11 cellular contexts compared by ENCODE assay signal in the genomic region with DNA sequence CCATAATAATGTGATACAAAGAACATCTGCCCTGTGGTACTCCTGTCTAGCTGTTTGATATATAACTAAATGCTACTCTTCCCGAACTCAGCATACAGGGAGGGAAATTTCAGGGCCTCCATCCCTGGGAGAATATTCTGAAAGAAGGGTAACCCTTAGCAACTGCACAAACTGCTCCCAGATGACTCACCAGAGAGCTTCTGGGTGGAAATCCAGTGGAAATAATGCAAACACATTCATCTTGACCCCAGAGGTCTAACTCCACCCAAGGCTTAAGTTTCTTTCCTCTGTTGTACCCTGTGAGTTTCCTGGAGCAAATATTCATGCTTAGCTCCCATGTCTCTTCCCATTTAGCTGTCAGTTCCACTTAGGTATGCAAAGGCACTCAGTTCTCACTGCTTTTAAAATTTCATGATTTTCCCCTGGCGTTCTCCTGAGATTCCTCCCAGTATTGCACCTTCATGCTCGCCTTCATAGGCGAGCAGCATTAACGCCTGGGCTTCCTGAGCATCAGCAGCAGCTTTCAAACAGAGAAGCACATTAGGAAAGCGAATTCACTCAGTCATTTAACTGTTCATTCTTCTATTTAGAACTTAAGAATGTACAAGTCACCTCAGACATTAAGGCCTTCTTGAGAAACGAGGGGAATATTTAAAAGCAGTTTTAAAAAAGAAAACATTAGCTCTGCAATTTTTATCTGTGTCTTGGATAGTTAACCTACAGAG. TPM values are rescaled to one million over a fixed set of nuclear protein-coding genes. Genes with fewer than 3 reads are reported as not detected.
DNase-seq lines count a peak whose midpoint lies in the region; ATAC-seq and TF ChIP-seq lines count a peak whose summit lies in the region.
"Had no signal": no experiment of that assay in that cellular context is flagged by ENCODE, and none has a peak within 500 bp of the region (broad histone marks: within the 10 kb centered on the region; RNA-seq: fewer than 3 reads in every experiment).

No MANE protein-coding gene starts in this region.

- H3K36me3 ChIP-seq in fibroblast of lung (ENCODE audit: control insufficient read depth, insufficient read depth, low read length) (no peaks in the 10 kb centered on the region), neuronal stem cell (replicated peaks in 1 of 2; ENCODE audit: control insufficient read depth in 2 of 2, insufficient read depth in 2 of 2, low read length in 2 of 2) (no peaks in the 10 kb centered on the region)
- H3K36me3 ChIP-seq: Peyer's patch had no signal

- H3K4ac ChIP-seq in neuronal stem cell (ENCODE audit: low read length) = no peak overlapping the region

- H2AK5ac ChIP-seq in neuronal stem cell (ENCODE audit: low read depth, low read length) = no peak overlapping the region

- POLR2A ChIA-PET in AG04450 (lab: Yijun Ruan, JAX) = interaction anchor here (0.7 to 1.7 kb wide), 4 partner anchors 19 to 115 kb away, joined by 3 read pairs; no protein-coding TSS in a partner anchor

- H3K9ac ChIP-seq in fibroblast of lung (ENCODE audit: insufficient read depth, low read length) (peak overlapping the region; percentile 23), neuronal stem cell (ENCODE audit: low read depth, low read length, poor library complexity) (no peak overlapping the region)

- CTCF ChIA-PET in AG04450 (lab: Charles Lee) = interaction anchor here (0.8 kb wide), 1 partner anchor 13 kb away, joined by 3 read pairs; no protein-coding TSS in a partner anchor

- no peak for TF ChIP-seq CTCF in AG04450 (IDR thresholded peaks at IDR 0.05; ENCODE audit: low read depth, low read length)
- no peak for TF ChIP-seq CTCF in fibroblast of lung (conservative IDR thresholded peaks at IDR 0.05 in 1 of 2, IDR thresholded peaks at IDR 0.05 in 1 of 2; ENCODE audit: low read depth in 1 of 2, low read length in 2 of 2)

- H2BK5ac ChIP-seq in neuronal stem cell (ENCODE audit: low read length) = no peak overlapping the region

- H3K4me1 ChIP-seq in fibroblast of lung (ENCODE audit: control insufficient read depth, extremely low read depth, insufficient read depth, low read length) (peaks cover 23% of the 10 kb centered on the region), neuronal stem cell (ENCODE audit: control insufficient read depth in 2 of 2, insufficient read depth in 1 of 2, low read depth in 1 of 2, low read length in 2 of 2) (peaks cover 2 to 21% of the 10 kb centered on the region in 2 donors)

- H3K79me1 ChIP-seq in neuronal stem cell (ENCODE audit: low read depth, low read length) = no peaks in the 10 kb centered on the region

- H3K9me3 ChIP-seq in AG04450 (ENCODE audit: control insufficient read depth, insufficient read depth, low read length) (no peaks in the 10 kb centered on the region), fibroblast of lung (ENCODE audit: control insufficient read depth, insufficient read depth, low read depth, low read length) (no peaks in the 10 kb centered on the region), neuronal stem cell (replicated peaks in 1 of 2; ENCODE audit: control insufficient read depth in 2 of 2, insufficient read depth in 1 of 2, low read depth in 1 of 2, low read length in 2 of 2) (no peaks in the 10 kb centered on the region)
- H3K9me3 ChIP-seq: Peyer's patch had no signal

- no peak overlapping the region for H2BK12ac ChIP-seq in neuronal stem cell (ENCODE audit: low read length)

- H3K27ac ChIP-seq in AG04450 (ENCODE audit: low read depth, low read length) = peak overlapping the region; percentile 94
- H3K27ac ChIP-seq in fibroblast of lung (ENCODE audit: insufficient read depth, low read length) = peak overlapping the region; percentile 93
- H3K27ac ChIP-seq in neuronal stem cell (replicated peaks; ENCODE audit: low read length) = no peak overlapping the region

- no CpG with 5 or more reads among the region's 7 CpGs for WGBS in neuronal stem cell (ENCODE audit: extremely low coverage in 2 of 2, insufficient read length in 2 of 2, insufficient replicate concordance in 1 of 2), 2 donors

- H2BK15ac ChIP-seq in neuronal stem cell (ENCODE audit: low read length) = no peak overlapping the region

- H3K79me2 ChIP-seq in fibroblast of lung (ENCODE audit: control insufficient read depth, insufficient read depth, low read length) = no peaks in the 10 kb centered on the region

- H4K20me1 ChIP-seq in fibroblast of lung (ENCODE audit: control insufficient read depth, extremely low read depth, insufficient read depth, low read length) = no peaks in the 10 kb centered on the region

- H3K23ac ChIP-seq in neuronal stem cell (ENCODE audit: low read depth, low read length, poor library complexity) = no peak overlapping the region

- DNase-seq in AG04450 (ENCODE audit: low read depth, low spot score) (peak; percentile 69), NCI-H69 (lab: John Stamatoyannopoulos, UW) (peak; percentile 7), fibroblast of lung (ENCODE audit: low read depth in 2 of 2) (peak; percentile 92 to 99), neuronal stem cell (ENCODE audit: low spot score) (no peak), SW480 (ENCODE audit: low spot score) (no peak), NCI-H2029 (lab: John Stamatoyannopoulos, UW) (no peak), amygdala (lab: John Stamatoyannopoulos, UW) (no peak)
- DNase-seq: C1 segment of cervical spinal cord, Peyer's patch had no signal

- no peaks in the 10 kb centered on the region for H3K27me3 ChIP-seq in AG04450 (ENCODE audit: control insufficient read depth, insufficient read depth, low read length)
- H3K27me3 ChIP-seq in fibroblast of lung (ENCODE audit: control insufficient read depth, insufficient read depth, low read length) = no peaks in the 10 kb centered on the region
- H3K27me3 ChIP-seq in neuronal stem cell (ENCODE audit: control insufficient read depth in 3 of 3, insufficient read depth in 3 of 3, low read depth in 1 of 3, low read length in 3 of 3) = no peaks in the 10 kb centered on the region
- H3K27me3 ChIP-seq: Peyer's patch had no signal

- H3K14ac ChIP-seq in neuronal stem cell (ENCODE audit: low read length) = no peak overlapping the region

- ATAC-seq in HG03280 (IDR thresholded peaks at IDR 0.05; ENCODE audit: unreplicated experiment) = no peak

- no peak overlapping the region for H2BK120ac ChIP-seq in neuronal stem cell (ENCODE audit: low read depth, low read length)

- H3K4me2 ChIP-seq in fibroblast of lung (ENCODE audit: extremely low read depth, insufficient read depth, low read length) (peak overlapping the region; percentile 75), neuronal stem cell (ENCODE audit: insufficient read depth, low read length, poor library complexity, severe bottlenecking) (no peak overlapping the region)

- no peak overlapping the region for H2AFZ ChIP-seq in fibroblast of lung (ENCODE audit: low read length)
- H2AFZ ChIP-seq in neuronal stem cell (ENCODE audit: low read length) = peak overlapping the region; percentile 58

- H3K4me3 ChIP-seq in AG04450 (ENCODE audit: low read depth, low read length) (no peak overlapping the region), fibroblast of lung (replicated peaks in 1 of 4; ENCODE audit: control extremely low read depth in 1 of 4, insufficient read depth in 1 of 4, low read depth in 3 of 4, low read length in 4 of 4) (peak overlapping the region in 3 of 4 experiments; percentile 9 to 23 (median 22)), neuronal stem cell (ENCODE audit: low read length in 2 of 2) (no peak overlapping the region)
- H3K4me3 ChIP-seq: Peyer's patch had no signal

- H4K8ac ChIP-seq in neuronal stem cell (ENCODE audit: low read depth, low read length) = no peak overlapping the region

- H3K18ac ChIP-seq in neuronal stem cell (ENCODE audit: low read length) = no peak overlapping the region

- H4K91ac ChIP-seq in neuronal stem cell (ENCODE audit: low read depth, low read length, poor library complexity) = no peak overlapping the region

RNA-seq across cellular contexts. Expression of a gene that starts 43.8 kb away (rescaled TPM):
- 231 and 246 TPM in 2 replicates for polyA plus RNA-seq in AG04450 (2011; rRNA removed)
- 415 and 507 TPM in 2 replicates for polyA minus RNA-seq in AG04450 (2011; rRNA and poly(A)+ RNA removed)
- total RNA-seq in fibroblast of lung = 494 and 636 TPM in 2 replicates
- polyA plus RNA-seq in fibroblast of lung = 183 and 662 TPM in 2 replicates
- 153 and 500 TPM in 2 replicates for polyA plus RNA-seq in fibroblast of lung (2012)
- 336 and 720 TPM in 2 replicates for polyA minus RNA-seq in fibroblast of lung (ENCODE audit: low replicate concordance)
- 1.6 TPM for polyA plus RNA-seq in neuronal stem cell (2013, experiment 1 of 2)
- polyA plus RNA-seq in neuronal stem cell (2013, experiment 2 of 2) = 1.4 TPM

RNA-seq across cellular contexts. Expression of a gene that starts 48.9 kb away (rescaled TPM):
- not detected in 2 replicates for polyA plus RNA-seq in AG04450 (2011; rRNA removed)
- not detected in 2 replicates for polyA minus RNA-seq in AG04450 (2011; rRNA and poly(A)+ RNA removed)
- total RNA-seq in fibroblast of lung = not detected in 2 replicates
- not detected in 2 replicates for polyA plus RNA-seq in fibroblast of lung
- not detected in 2 replicates for polyA plus RNA-seq in fibroblast of lung (2012)
- polyA minus RNA-seq in fibroblast of lung (ENCODE audit: low replicate concordance) = not detected in 2 replicates
- polyA plus RNA-seq in neuronal stem cell (2013, experiment 1 of 2) = not detected
- polyA plus RNA-seq in neuronal stem cell (2013, experiment 2 of 2) = 0.01 TPM
- total RNA-seq: lower leg skin, Peyer's patch had no signal

Comparison
In these comparisons a context has a peak if more than half of its experiments do, and no peak if none do; other contexts are left out.
1. DNase-seq: peak in AG04450 (single experiment), NCI-H69 (single experiment) and fibroblast of lung (2 of 2); none in neuronal stem cell (single experiment), SW480 (single experiment), NCI-H2029 (single experiment) and amygdala (0 of 56).
2. H3K4me3 ChIP-seq: peak in fibroblast of lung (3 of 4); none in AG04450 (single experiment) and neuronal stem cell (0 of 2).